ENCODE assay signal across 8 cellular contexts in genomic region chr1:182589520-182589919, GRCh38. TPM values are rescaled to one million over a fixed set of nuclear protein-coding genes. Genes with fewer than 3 reads are reported as not detected.
DNase-seq lines count a peak whose midpoint lies in the region; ATAC-seq and TF ChIP-seq lines count a peak whose summit lies in the region.

No MANE protein-coding gene starts in this region.

- H3K4me1 ChIP-seq in lower lobe of right lung: peaks cover 26% of the 10 kb centered on the region
- peaks cover 0 to 23% (median 4%) of the 10 kb centered on the region in 4 donors for H3K4me1 ChIP-seq in tibial nerve

- H3K4me3 Mint-ChIP-seq in activated T-cell treated with anti-CD3 and anti-CD28 coated beads, Interleukin-2, amount 50 U/mL, for 72 hours: peak overlapping the region; percentile 92 to 99

- no peaks in the 10 kb centered on the region for H3K9me3 Mint-ChIP-seq in activated T-cell treated with anti-CD3 and anti-CD28 coated beads, Interleukin-2, amount 50 U/mL, for 72 hours
- no peaks in the 10 kb centered on the region for H3K9me3 Mint-ChIP-seq in activated naive CD4-positive, alpha-beta T cell treated with anti-CD3 and anti-CD28 coated beads, Interleukin-2, amount 50 U/mL, for 72 hours

- peak overlapping the region; percentile 99 for H3K27ac ChIP-seq in lower lobe of right lung
- peak overlapping the region in 3 of 4 donors; percentile 69 to 97 (median 97) for H3K27ac ChIP-seq in tibial nerve

- no peak for TF ChIP-seq POLR2A in tibial nerve (IDR thresholded peaks at IDR 0.05)

- no peak for TF ChIP-seq CTCF in lower lobe of right lung (IDR thresholded peaks at IDR 0.05)
- TF ChIP-seq CTCF in tibial nerve (IDR thresholded peaks at IDR 0.05): no peak

- no peaks in the 10 kb centered on the region for H3K27me3 ChIP-seq in lower lobe of right lung (ENCODE audit: low read depth)
- H3K27me3 ChIP-seq in tibial nerve: no peaks in the 10 kb centered on the region

- WGBS in tibial nerve, 2 donors: 81 to 89% methylated on average over 3 of the region's 3 CpGs

- no peak for DNase-seq in activated T-cell treated with anti-CD3 and anti-CD28 coated beads, Interleukin-2, amount 50 U/mL, for 72 hours
- DNase-seq in activated T-cell treated with anti-CD3 and anti-CD28 coated beads for 4 hours (no peak), lower lobe of right lung (no peak), tibial nerve (ENCODE audit: low spot score in 2 of 2) (no peak), NOMO-1 treated with DMSO at 0.1 percent for 48 hours (lab: John Stamatoyannopoulos, UW; ENCODE audit: unreplicated experiment) (no peak)
- no peak for DNase-seq in activated naive CD4-positive, alpha-beta T cell treated with anti-CD3 and anti-CD28 coated beads, Interleukin-2, amount 50 U/mL, for 72 hours (ENCODE audit: low spot score in 2 of 2)

- H3K36me3 Mint-ChIP-seq in activated T-cell treated with anti-CD3 and anti-CD28 coated beads, Interleukin-2, amount 50 U/mL, for 72 hours (ENCODE audit: insufficient read depth in 2 of 2): no peaks in the 10 kb centered on the region
- H3K36me3 Mint-ChIP-seq in activated naive CD4-positive, alpha-beta T cell treated with anti-CD3 and anti-CD28 coated beads, Interleukin-2, amount 50 U/mL, for 72 hours: peaks cover 8 to 13% of the 10 kb centered on the region in 2 donors

- H3K9me3 ChIP-seq in lower lobe of right lung (no peaks in the 10 kb centered on the region), tibial nerve (no peaks in the 10 kb centered on the region)

- H3K4me3 ChIP-seq in lower lobe of right lung (peak overlapping the region; percentile 84), tibial nerve (peak overlapping the region in 2 of 4 donors; percentile 79 to 88)

- no peak for TF ChIP-seq EP300 in tibial nerve (IDR thresholded peaks at IDR 0.05)

- ATAC-seq in activated T-cell treated with anti-CD3 and anti-CD28 coated beads, Interleukin-2, amount 50 U/mL, for 72 hours (replicated peaks in 1 of 2): peak in 1 of 2 donors; percentile 16
- no peak for ATAC-seq in activated naive CD4-positive, alpha-beta T cell treated with anti-CD3 and anti-CD28 coated beads, Interleukin-2, amount 50 U/mL, for 72 hours
- ATAC-seq in lower lobe of right lung (no peak), HG03175 (IDR thresholded peaks at IDR 0.05; ENCODE audit: unreplicated experiment) (no peak), GM21737 (IDR thresholded peaks at IDR 0.05; ENCODE audit: unreplicated experiment) (no peak)

- H3K36me3 ChIP-seq in lower lobe of right lung: no peaks in the 10 kb centered on the region
- peaks cover 0 to 13% (median 0%) of the 10 kb centered on the region in 3 donors for H3K36me3 ChIP-seq in tibial nerve

- H3K4me1 Mint-ChIP-seq in activated T-cell treated with anti-CD3 and anti-CD28 coated beads, Interleukin-2, amount 50 U/mL, for 72 hours (ENCODE audit: low read depth): peaks cover 47% of the 10 kb centered on the region

- H3K27me3 Mint-ChIP-seq in activated T-cell treated with anti-CD3 and anti-CD28 coated beads, Interleukin-2, amount 50 U/mL, for 72 hours (ENCODE audit: low read depth): no peaks in the 10 kb centered on the region

- H3K27ac Mint-ChIP-seq in activated T-cell treated with anti-CD3 and anti-CD28 coated beads, Interleukin-2, amount 50 U/mL, for 72 hours: peak overlapping the region; percentile 96
- H3K27ac Mint-ChIP-seq in activated naive CD4-positive, alpha-beta T cell treated with anti-CD3 and anti-CD28 coated beads, Interleukin-2, amount 50 U/mL, for 72 hours: peak overlapping the region; percentile 92 to 99

- intact Hi-C loops in lower lobe of right lung (cut with DNase I): no loop called here

RNA-seq across cellular contexts. Expression of gene RNASEL, which starts 0.5 kb away (rescaled TPM):
- 1 to 10 TPM; 3.6 to 3.9 TPM for total RNA-seq in activated T-cell treated with anti-CD3 and anti-CD28 coated beads, Interleukin-2, amount 50 U/mL, for 72 hours
- total RNA-seq in activated naive CD4-positive, alpha-beta T cell treated with anti-CD3 and anti-CD28 coated beads, Interleukin-2, amount 50 U/mL, for 72 hours: 1 to 10 TPM; 3.6 to 5.2 TPM
- total RNA-seq in lower lobe of right lung (16.5 TPM), tibial nerve (1 to 10 TPM; 7.3 to 9.8 (median 8.8) TPM)

RNA-seq across cellular contexts. Expression of gene RGS16, which starts 14.7 kb away (rescaled TPM):
- 10 to 100 TPM; 73.3 to 79.4 TPM for total RNA-seq in activated T-cell treated with anti-CD3 and anti-CD28 coated beads, Interleukin-2, amount 50 U/mL, for 72 hours
- total RNA-seq in activated naive CD4-positive, alpha-beta T cell treated with anti-CD3 and anti-CD28 coated beads, Interleukin-2, amount 50 U/mL, for 72 hours: 10 to 100 TPM; 36.0 to 64.5 TPM
- total RNA-seq in lower lobe of right lung: 14.6 TPM
- total RNA-seq in tibial nerve: 1 to 10 TPM in 3 of 4 donors, under 1 TPM in 1; 0.78 to 2.1 (median 1.2) TPM
